8 cellular contexts compared by ENCODE assay signal in the genomic region with DNA sequence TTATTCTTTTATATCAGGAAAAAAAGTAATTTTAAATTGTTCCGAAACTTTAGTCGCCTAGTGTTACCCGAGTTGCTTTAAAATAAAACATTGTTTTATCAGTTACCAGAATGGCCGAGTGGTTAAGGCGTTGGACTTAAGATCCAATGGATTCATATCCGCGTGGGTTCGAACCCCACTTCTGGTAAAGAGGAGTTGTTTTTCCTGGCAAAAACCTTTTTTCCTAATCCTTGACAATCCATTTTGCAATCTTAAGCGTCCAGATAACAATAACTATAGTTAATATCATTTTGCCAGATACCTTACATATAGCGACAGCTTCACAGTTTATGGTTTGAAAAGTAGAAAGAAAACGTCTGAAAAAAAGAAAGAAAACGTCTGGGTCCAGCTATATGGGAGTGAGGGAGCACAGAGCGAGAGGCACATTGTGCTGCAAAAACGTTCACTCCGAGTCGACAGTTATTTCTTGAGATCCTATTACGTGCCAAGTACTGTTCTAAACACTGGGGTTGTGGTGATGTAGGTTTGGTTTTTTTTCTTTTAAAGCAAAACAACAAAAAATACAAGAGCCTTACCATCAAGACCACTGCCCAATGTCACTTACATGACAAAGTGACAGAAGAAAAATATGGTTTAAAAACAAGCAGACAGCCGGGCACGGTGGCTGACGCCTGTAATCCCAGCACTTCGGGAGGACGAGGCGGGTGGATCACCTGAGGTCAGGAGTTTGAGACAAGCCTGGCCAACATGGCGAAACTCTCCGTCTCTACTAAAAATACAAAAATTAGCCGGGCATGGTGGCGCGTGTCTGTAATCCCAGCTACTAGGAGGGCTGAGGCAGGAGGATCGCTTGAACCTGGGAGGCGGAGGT. TPM values are rescaled to one million over a fixed set of nuclear protein-coding genes. Genes with fewer than 3 reads are reported as not detected.
DNase-seq lines count a peak whose midpoint lies in the region; ATAC-seq and TF ChIP-seq lines count a peak whose summit lies in the region.

No MANE protein-coding gene starts in this region.

- no peaks in the 10 kb centered on the region for H3K36me3 Mint-ChIP-seq in brain

- peaks cover 2% of the 10 kb centered on the region for H3K4me1 ChIP-seq in NT2/D1 (ENCODE audit: insufficient read depth, insufficient read length)

- intact Hi-C loops in Right ventricle myocardium superior (cut with DNase I): loop anchor here (10.0 kb wide), 1 partner anchor 63 kb away; a partner anchor contains a TSS
- intact Hi-C loops in Right ventricle myocardium inferior (cut with DNase I): loop anchor here (1.0 to 10.0 kb wide), 4 partner anchors 8 to 213 kb away; a partner anchor contains a TSS

- H3K9me3 Mint-ChIP-seq in brain: peaks cover 0 to 10% (median 3%) of the 10 kb centered on the region in 5 experiments
- H3K9me3 Mint-ChIP-seq in stimulated activated naive CD8-positive, alpha-beta T cell treated with anti-CD3 and anti-CD28 coated beads, Interleukin-15, amount 100 ng/mL, for 72 hours: no peaks in the 10 kb centered on the region

- no peaks in the 10 kb centered on the region for H3K9me3 ChIP-seq in NT2/D1 (ENCODE audit: insufficient read depth, low read length)

- no peaks in the 10 kb centered on the region for H3K36me3 ChIP-seq in NT2/D1 (ENCODE audit: insufficient read depth, insufficient read length, low read length)
- H3K36me3 ChIP-seq in kidney epithelial cell (ENCODE audit: control insufficient read depth, insufficient read depth, low read length): no peaks in the 10 kb centered on the region

- peaks cover 20% of the 10 kb centered on the region for H3K27me3 Mint-ChIP-seq in brain
- no peaks in the 10 kb centered on the region for H3K27me3 Mint-ChIP-seq in stimulated activated naive CD8-positive, alpha-beta T cell treated with anti-CD3 and anti-CD28 coated beads, Interleukin-15, amount 100 ng/mL, for 72 hours

- DNase-seq in Right ventricle myocardium superior: no peak
- no peak for DNase-seq in Right ventricle myocardium inferior (ENCODE audit: missing footprints)
- no peak for DNase-seq in NT2/D1 (ENCODE audit: low read depth, low spot score)
- no peak for DNase-seq in kidney epithelial cell (ENCODE audit: low read depth)
- DNase-seq in stimulated activated naive CD8-positive, alpha-beta T cell treated with anti-CD3 and anti-CD28 coated beads, Interleukin-15, amount 100 ng/mL, for 72 hours: no peak
- DNase-seq in NCI-H1092 (lab: John Stamatoyannopoulos, UW): no peak

- H3K4me1 Mint-ChIP-seq in brain: peaks cover 40% of the 10 kb centered on the region
- H3K4me1 Mint-ChIP-seq in stimulated activated naive CD8-positive, alpha-beta T cell treated with anti-CD3 and anti-CD28 coated beads, Interleukin-15, amount 100 ng/mL, for 72 hours: peaks cover 45% of the 10 kb centered on the region

- no peaks in the 10 kb centered on the region for H3K27me3 ChIP-seq in NT2/D1 (ENCODE audit: insufficient read depth, insufficient read length)
- H3K27me3 ChIP-seq in kidney epithelial cell (ENCODE audit: control insufficient read depth, insufficient read depth, low read length): no peaks in the 10 kb centered on the region

- H3K9ac ChIP-seq in NT2/D1 (ENCODE audit: insufficient read length, low read depth): peak overlapping the region; percentile 67

- peak overlapping the region; percentile 88 to 97 (median 95) for H3K27ac Mint-ChIP-seq in brain
- peak overlapping the region; percentile 93 to 99 for H3K27ac Mint-ChIP-seq in stimulated activated naive CD8-positive, alpha-beta T cell treated with anti-CD3 and anti-CD28 coated beads, Interleukin-15, amount 100 ng/mL, for 72 hours

- H3K4me3 Mint-ChIP-seq in brain: peak overlapping the region; percentile 82 to 93 (median 90)
- H3K4me3 Mint-ChIP-seq in stimulated activated naive CD8-positive, alpha-beta T cell treated with anti-CD3 and anti-CD28 coated beads, Interleukin-15, amount 100 ng/mL, for 72 hours: peak overlapping the region; percentile 35 to 82

- TF ChIP-seq CTCF in brain (conservative IDR thresholded peaks at IDR 0.05) (no peak), kidney epithelial cell (IDR thresholded peaks at IDR 0.05; ENCODE audit: insufficient read depth, low read length, poor library complexity, severe bottlenecking) (no peak)

- peak overlapping the region; percentile 51 for H3K4me3 ChIP-seq in NT2/D1 (ENCODE audit: insufficient read length, low read depth)
- peak overlapping the region; percentile 58 for H3K4me3 ChIP-seq in kidney epithelial cell (ENCODE audit: low read depth, low read length)

- ATAC-seq in Right ventricle myocardium superior (ENCODE audit: poor library complexity): peak; percentile 42
- ATAC-seq in Right ventricle myocardium inferior: no peak
- no peak for ATAC-seq in stimulated activated naive CD8-positive, alpha-beta T cell treated with anti-CD3 and anti-CD28 coated beads, Interleukin-15, amount 100 ng/mL, for 72 hours
- no peak for ATAC-seq in GM18520 (IDR thresholded peaks at IDR 0.05; ENCODE audit: unreplicated experiment)

RNA-seq across cellular contexts. Expression of a gene that starts 40.5 kb away (rescaled TPM):
- total RNA-seq in Right ventricle myocardium superior (not detected), Right ventricle myocardium inferior (not detected), kidney epithelial cell (not detected in 2 replicates)
- not detected for polyA plus RNA-seq in brain (ENCODE audit: insufficient read depth, low read depth, low replicate concordance)

RNA-seq across cellular contexts. Expression of a gene that starts 48.5 kb away (rescaled TPM):
- total RNA-seq in Right ventricle myocardium superior: not detected
- total RNA-seq in Right ventricle myocardium inferior: not detected
- not detected for polyA plus RNA-seq in brain (ENCODE audit: insufficient read depth, low read depth, low replicate concordance)
- total RNA-seq in kidney epithelial cell: not detected in 2 replicates
